8 cellular contexts compared by ENCODE assay signal in genomic region chr20:33668087-33668790, GRCh38. TPM values are rescaled to one million over a fixed set of nuclear protein-coding genes. Genes with fewer than 3 reads are reported as not detected.
DNase-seq lines count a peak whose midpoint lies in the region; ATAC-seq and TF ChIP-seq lines count a peak whose summit lies in the region.

No MANE protein-coding gene starts in this region.

- TF ChIP-seq CTCF in 22Rv1 (IDR thresholded peaks at IDR 0.05) = peak; percentile 49
- TF ChIP-seq CTCF in Loucy (conservative IDR thresholded peaks at IDR 0.05; ENCODE audit: low read length) = peak; percentile 74

- peaks cover 3% of the 10 kb centered on the region for H4K20me1 ChIP-seq in Loucy (ENCODE audit: insufficient read depth, low read length, poor library complexity, severe bottlenecking)

- H3K4me3 ChIP-seq in Loucy (ENCODE audit: low read length, poor library complexity, severe bottlenecking) (peak overlapping the region; percentile 60), right cardiac atrium (ENCODE audit: low read length) (no peak overlapping the region)

- peaks cover 27% of the 10 kb centered on the region for H3K4me1 ChIP-seq in Loucy (ENCODE audit: insufficient read depth, low read length, poor library complexity, severe bottlenecking)
- H3K4me1 ChIP-seq in right cardiac atrium (ENCODE audit: control insufficient read depth, insufficient read depth, low read length) = no peaks in the 10 kb centered on the region

- no peaks in the 10 kb centered on the region for H3K9me2 ChIP-seq in Loucy (replicated peaks; ENCODE audit: low read depth, low read length)

- no peaks in the 10 kb centered on the region for H3K27me3 ChIP-seq in Loucy (ENCODE audit: insufficient read depth, low read length, poor library complexity, severe bottlenecking)
- no peaks in the 10 kb centered on the region for H3K27me3 ChIP-seq in right cardiac atrium (ENCODE audit: control insufficient read depth, insufficient read depth)

- no peaks in the 10 kb centered on the region for H3K9me3 ChIP-seq in Loucy (ENCODE audit: insufficient read depth, low read depth, low read length)
- no peaks in the 10 kb centered on the region for H3K9me3 ChIP-seq in right cardiac atrium (ENCODE audit: control insufficient read depth, low read length)

- H2AFZ ChIP-seq in Loucy (ENCODE audit: low read length) = no peak overlapping the region

- H3K4me2 ChIP-seq in Loucy (ENCODE audit: low read depth, low read length, poor library complexity, severe bottlenecking) = peak overlapping the region; percentile 59

- H3K79me2 ChIP-seq in Loucy (ENCODE audit: insufficient read depth, low read length) = peaks cover 3% of the 10 kb centered on the region; the same call in 1 of the 2 replicates

- intact Hi-C loops in right cardiac atrium (cut with DNase I) = loop anchor here in 1 of 4 donors (10.0 kb wide), 1 partner anchor 223 kb away; the partner anchor contains the start of gene SNTA1

- no peaks in the 10 kb centered on the region for H3K36me3 ChIP-seq in Loucy (ENCODE audit: insufficient read depth, low read length)

- DNase-seq in activated naive CD4-positive, alpha-beta T cell (lab: John Stamatoyannopoulos, UW) = peak in 3 of 4 experiments; percentile 32 to 73 (median 43)
- DNase-seq in right cardiac atrium (peak in 1 of 3 donors; percentile 92), occipital lobe (lab: John Stamatoyannopoulos, UW) (no peak)
- DNase-seq in stimulated activated CD4-positive, alpha-beta T cell treated with anti-CD3 and anti-CD28 coated beads, Interleukin-1b, Interleukin-23, amount 100 ng/mL, for 24 hours (ENCODE audit: low read depth in 4 of 4, low spot score in 1 of 4) = peak in 3 of 4 experiments; percentile 38 to 73 (median 70)

- H3K27ac ChIP-seq in 22Rv1 = peak overlapping the region; percentile 98
- no peak overlapping the region for H3K27ac ChIP-seq in right cardiac atrium (ENCODE audit: low read length)

- 36% methylated on average over 12 of the region's 12 CpGs for WGBS in right cardiac atrium

- no peak overlapping the region for H3K9ac ChIP-seq in Loucy (ENCODE audit: low read depth, low read length, poor library complexity, severe bottlenecking)

- H3F3A ChIP-seq in Loucy (ENCODE audit: low read depth) = no peaks in the 10 kb centered on the region

- ATAC-seq in GM18868 (IDR thresholded peaks at IDR 0.05; ENCODE audit: unreplicated experiment) (peak; percentile 45), right cardiac atrium (peak; percentile 54 to 55), HG02588 (IDR thresholded peaks at IDR 0.05; ENCODE audit: unreplicated experiment) (no peak)

RNA-seq across cellular contexts. Expression of gene ACTL10, which starts 1.5 kb away (rescaled TPM):
- total RNA-seq in right cardiac atrium (under 1 TPM; 0.29 to 0.71 (median 0.32) TPM), occipital lobe (1.1 TPM)
- 0.27 TPM for polyA plus RNA-seq in right cardiac atrium

RNA-seq across cellular contexts. Expression of gene NECAB3, which starts 6.0 kb away (rescaled TPM):
- 10 to 100 TPM; 55.4 to 61.3 (median 57.0) TPM for total RNA-seq in right cardiac atrium
- polyA plus RNA-seq in right cardiac atrium = 57.4 TPM
- 27.8 TPM for total RNA-seq in occipital lobe

RNA-seq across cellular contexts. Expression of gene C20orf144, which starts 6.1 kb away (rescaled TPM):
- total RNA-seq in right cardiac atrium (not detected), occipital lobe (not detected)
- polyA plus RNA-seq in right cardiac atrium = 0.05 TPM

RNA-seq across cellular contexts. Expression of gene E2F1, which starts 17.9 kb away (rescaled TPM):
- total RNA-seq in right cardiac atrium (1 to 10 TPM in 2 of 4 donors, under 1 TPM in 2; 0.45 to 2.2 (median 1.0) TPM), occipital lobe (2.2 TPM)
- polyA plus RNA-seq in right cardiac atrium = 0.52 TPM

RNA-seq across cellular contexts. Expression of gene PXMP4, which starts 51.9 kb away (rescaled TPM):
- total RNA-seq in right cardiac atrium (10 to 100 TPM in 3 of 4 donors, 1 to 10 TPM in 1; 8.0 to 12.9 (median 11.2) TPM), occipital lobe (12.5 TPM)
- polyA plus RNA-seq in right cardiac atrium = 4.2 TPM
